ENCODE assay signal across 28 cellular contexts in the genomic region with DNA sequence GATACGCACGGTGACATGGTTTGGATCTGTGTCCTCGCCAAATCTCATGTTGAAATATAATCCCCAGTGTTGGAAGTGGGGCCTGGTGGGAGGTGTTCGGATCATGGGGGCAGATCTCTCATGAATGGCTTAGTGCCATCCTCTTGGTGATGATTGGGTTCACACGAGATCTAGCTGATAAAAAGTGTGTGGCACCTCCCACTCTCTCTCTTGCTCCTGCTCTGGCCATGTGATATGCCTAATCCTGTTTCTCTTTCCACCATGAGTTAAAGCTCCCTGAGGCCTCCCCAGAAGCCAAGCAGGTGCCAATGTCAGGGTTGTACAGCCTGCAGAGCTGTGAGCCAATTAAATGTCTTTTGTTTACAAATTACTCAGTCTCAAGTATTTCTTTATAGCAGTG.
DNase-seq lines count a peak whose midpoint lies in the region; ATAC-seq and TF ChIP-seq lines count a peak whose summit lies in the region.
"Had no signal": no experiment of that assay in that cellular context is flagged by ENCODE, and none has a peak within 500 bp of the region (broad histone marks: within the 10 kb centered on the region; RNA-seq: fewer than 3 reads in every experiment).

No MANE protein-coding gene starts in this region.

- intact Hi-C loops in heart right ventricle (cut with DNase I): no loop called here

- H3K9me3 Mint-ChIP-seq in brain: peaks cover 0 to 2% (median 0%) of the 10 kb centered on the region in 5 experiments
- H3K9me3 Mint-ChIP-seq in nephron progenitor cell: peaks cover 7% of the 10 kb centered on the region
- H3K9me3 Mint-ChIP-seq: activated CD4-positive, alpha-beta T cell treated with anti-CD3 and anti-CD28 coated beads, Interleukin-2, amount 10 ng/mL, durations not matched to agents 24 days and 14 days; activated naive CD8-positive, alpha-beta T cell treated with anti-CD3 and anti-CD28 coated beads, Interleukin-2, amount 10 ng/mL, durations not matched to agents 7 days and 5 days; memory B cell; naive thymus-derived CD4-positive, alpha-beta T cell had no signal

- WGBS in heart right ventricle, 2 donors: 59 to 78% methylated on average over 5 of the region's 5 CpGs

- no peaks in the 10 kb centered on the region for H3K27me3 ChIP-seq in heart right ventricle
- H3K27me3 ChIP-seq: uterus had no signal

- H3K4me3 Mint-ChIP-seq in brain (no peak overlapping the region), nephron progenitor cell (no peak overlapping the region)
- H3K4me3 Mint-ChIP-seq: activated CD4-positive, alpha-beta T cell treated with anti-CD3 and anti-CD28 coated beads, Interleukin-2, amount 10 ng/mL, durations not matched to agents 24 days and 14 days; activated naive CD8-positive, alpha-beta T cell treated with anti-CD3 and anti-CD28 coated beads, Interleukin-2, amount 10 ng/mL, durations not matched to agents 7 days and 5 days; memory B cell; naive thymus-derived CD4-positive, alpha-beta T cell had no signal

- ATAC-seq in heart right ventricle: peak in 4 of 8 donors; percentile 10 to 50 (median 16)
- no peak for ATAC-seq in HG03342 (IDR thresholded peaks at IDR 0.05; ENCODE audit: unreplicated experiment)
- ATAC-seq in GM18870 (IDR thresholded peaks at IDR 0.05; ENCODE audit: unreplicated experiment): no peak
- ATAC-seq: naive thymus-derived CD4-positive, alpha-beta T cell had no signal

- H3K36me3 Mint-ChIP-seq in brain (no peaks in the 10 kb centered on the region), nephron progenitor cell (ENCODE audit: low read depth) (peaks cover 4% of the 10 kb centered on the region)
- H3K36me3 Mint-ChIP-seq: activated naive CD8-positive, alpha-beta T cell treated with anti-CD3 and anti-CD28 coated beads, Interleukin-2, amount 10 ng/mL, durations not matched to agents 7 days and 5 days; memory B cell; naive thymus-derived CD4-positive, alpha-beta T cell had no signal

- H3K36me3 ChIP-seq in heart right ventricle: no peaks in the 10 kb centered on the region
- H3K36me3 ChIP-seq: uterus had no signal

- H3K4me3 ChIP-seq in heart right ventricle: no peak overlapping the region
- H3K4me3 ChIP-seq: PC-9, uterus had no signal

- peaks cover 63% of the 10 kb centered on the region for H3K4me1 Mint-ChIP-seq in brain
- peaks cover 34% of the 10 kb centered on the region for H3K4me1 Mint-ChIP-seq in nephron progenitor cell
- H3K4me1 Mint-ChIP-seq: activated CD4-positive, alpha-beta T cell treated with anti-CD3 and anti-CD28 coated beads, Interleukin-2, amount 10 ng/mL, durations not matched to agents 24 days and 14 days; activated naive CD8-positive, alpha-beta T cell treated with anti-CD3 and anti-CD28 coated beads, Interleukin-2, amount 10 ng/mL, durations not matched to agents 7 days and 5 days; memory B cell; naive thymus-derived CD4-positive, alpha-beta T cell had no signal

- DNase-seq in heart right ventricle: no peak
- no peak for DNase-seq in nephron progenitor cell
- no peak for DNase-seq in substantia nigra (lab: John Stamatoyannopoulos, UW)
- DNase-seq in erythroblast (lab: John Stamatoyannopoulos, UW): no peak
- no peak for DNase-seq in NCI-H2227 treated with DMSO at 0.1 percent for 48 hours (lab: John Stamatoyannopoulos, UW)
- DNase-seq: activated CD4-positive, alpha-beta T cell treated with anti-CD3 and anti-CD28 coated beads, Interleukin-2, amount 10 ng/mL, durations not matched to agents 24 days and 14 days; activated gamma-delta T cell; activated naive CD8-positive, alpha-beta T cell treated with anti-CD3 and anti-CD28 coated beads, Interleukin-2, amount 10 ng/mL, durations not matched to agents 7 days and 5 days; activated T-cell treated with anti-CD3 and anti-CD28 coated beads, Interleukin-2, amount 50 U/mL, for 1 hour; Calu3; DND-41; effector CD4-positive, alpha-beta T cell; Kasumi-1; MV-4-11; naive thymus-derived CD4-positive, alpha-beta T cell; NCI-H1694; NCI-H2171; NCI-H524 treated with DMSO at 0.1 percent for 48 hours; NK-92 treated with Interleukin-12 subunit alpha and Interleukin-12 subunit beta, amount 100 ng/mL, for 24 hours; SHP77; stimulated activated CD4-positive, alpha-beta T cell treated with anti-CD3 and anti-CD28 coated beads, Interleukin-12 subunit alpha, Interleukin-12 subunit beta, amount 100 ng/mL, for 4 hours; stimulated activated CD4-positive, alpha-beta T cell treated with anti-CD3 and anti-CD28 coated beads, Interleukin-4, amount 100 ng/mL, for 1 hour; uterus had no signal

- H3K27ac Mint-ChIP-seq in brain: peak overlapping the region in 4 of 5 experiments; percentile 23 to 94 (median 64)
- H3K27ac Mint-ChIP-seq in nephron progenitor cell: peak overlapping the region; percentile 96
- H3K27ac Mint-ChIP-seq: activated CD4-positive, alpha-beta T cell treated with anti-CD3 and anti-CD28 coated beads, Interleukin-2, amount 10 ng/mL, durations not matched to agents 24 days and 14 days; activated naive CD8-positive, alpha-beta T cell treated with anti-CD3 and anti-CD28 coated beads, Interleukin-2, amount 10 ng/mL, durations not matched to agents 7 days and 5 days; memory B cell; naive thymus-derived CD4-positive, alpha-beta T cell had no signal

- H3K27me3 Mint-ChIP-seq in brain (peaks cover 5% of the 10 kb centered on the region), nephron progenitor cell (ENCODE audit: low read depth, poor library complexity) (no peaks in the 10 kb centered on the region)

- H3K9me3 ChIP-seq in heart right ventricle: no peaks in the 10 kb centered on the region
- H3K9me3 ChIP-seq: uterus had no signal

- TF ChIP-seq POLR2A in erythroblast (IDR thresholded peaks at IDR 0.05; ENCODE audit: low read length): no peak

- no peak for TF ChIP-seq CTCF in brain (conservative IDR thresholded peaks at IDR 0.05)
- no peak for TF ChIP-seq CTCF in heart right ventricle (IDR thresholded peaks at IDR 0.05)
- TF ChIP-seq CTCF in nephron progenitor cell (IDR thresholded peaks at IDR 0.05): no peak

- H3K27ac ChIP-seq in heart right ventricle (peak overlapping the region in 9 of 10 donors; percentile 27 to 78 (median 68)), substantia nigra (ENCODE audit: low read depth, low read length, poor library complexity, severe bottlenecking) (peak overlapping the region; percentile 67)
- H3K27ac ChIP-seq: PC-9 had no signal

- peaks cover 3 to 26% (median 11%) of the 10 kb centered on the region in 9 donors for H3K4me1 ChIP-seq in heart right ventricle
